In genomic region chr6:845581-845980, GRCh38 we compare ENCODE assay signal across 23 cellular contexts.
"Had no signal": no experiment of that assay in that cellular context is flagged by ENCODE, and none has a peak within 500 bp of the region (broad histone marks: within the 10 kb centered on the region; RNA-seq: fewer than 3 reads in every experiment).

No MANE protein-coding gene starts in this region.

- H3K27ac Mint-ChIP-seq: naive thymus-derived CD4-positive, alpha-beta T cell had no signal

- H3K4me3 ChIP-seq: coronary artery, dorsolateral prefrontal cortex, esophagus muscularis mucosa, gastrocnemius medialis, heart right ventricle, left lung, lower lobe of right lung had no signal

- H3K27me3 ChIP-seq: esophagus muscularis mucosa, gastrocnemius medialis, left lung had no signal

- H3K36me3 ChIP-seq: esophagus muscularis mucosa, gastrocnemius medialis, heart right ventricle, left lung, lower lobe of right lung had no signal

- ATAC-seq: gastrocnemius medialis; heart right ventricle; left cardiac atrium; left lung; left ventricle myocardium superior; lower lobe of right lung; naive thymus-derived CD4-positive, alpha-beta T cell had no signal

- H3K36me3 Mint-ChIP-seq: naive thymus-derived CD4-positive, alpha-beta T cell had no signal

- H3K9me3 ChIP-seq: esophagus muscularis mucosa, gastrocnemius medialis, left lung, lower lobe of right lung had no signal

- H3K27ac ChIP-seq: coronary artery, dorsolateral prefrontal cortex, esophagus muscularis mucosa, gastrocnemius medialis, heart right ventricle, left lung, lower lobe of right lung had no signal

- DNase-seq: dermis blood vessel endothelial cell; dorsolateral prefrontal cortex; effector CD4-positive, alpha-beta T cell; effector memory CD4-positive, alpha-beta T cell; foreskin fibroblast; foreskin melanocyte; gastrocnemius medialis; glutamatergic neuron; head of caudate nucleus; heart right ventricle; hippocampal formation; left cardiac atrium; left lung; left ventricle myocardium superior; lower lobe of right lung; mesenchymal stem cell; midbrain; naive thymus-derived CD4-positive, alpha-beta T cell had no signal

- FAIRE-seq: endothelial cell of umbilical vein, islet of Langerhans, keratinocyte had no signal

- H3K4me3 Mint-ChIP-seq: naive thymus-derived CD4-positive, alpha-beta T cell had no signal

- H3K4me1 ChIP-seq: gastrocnemius medialis, heart right ventricle, left lung, lower lobe of right lung had no signal
